8 cellular contexts compared by ENCODE assay signal in the genomic region with DNA sequence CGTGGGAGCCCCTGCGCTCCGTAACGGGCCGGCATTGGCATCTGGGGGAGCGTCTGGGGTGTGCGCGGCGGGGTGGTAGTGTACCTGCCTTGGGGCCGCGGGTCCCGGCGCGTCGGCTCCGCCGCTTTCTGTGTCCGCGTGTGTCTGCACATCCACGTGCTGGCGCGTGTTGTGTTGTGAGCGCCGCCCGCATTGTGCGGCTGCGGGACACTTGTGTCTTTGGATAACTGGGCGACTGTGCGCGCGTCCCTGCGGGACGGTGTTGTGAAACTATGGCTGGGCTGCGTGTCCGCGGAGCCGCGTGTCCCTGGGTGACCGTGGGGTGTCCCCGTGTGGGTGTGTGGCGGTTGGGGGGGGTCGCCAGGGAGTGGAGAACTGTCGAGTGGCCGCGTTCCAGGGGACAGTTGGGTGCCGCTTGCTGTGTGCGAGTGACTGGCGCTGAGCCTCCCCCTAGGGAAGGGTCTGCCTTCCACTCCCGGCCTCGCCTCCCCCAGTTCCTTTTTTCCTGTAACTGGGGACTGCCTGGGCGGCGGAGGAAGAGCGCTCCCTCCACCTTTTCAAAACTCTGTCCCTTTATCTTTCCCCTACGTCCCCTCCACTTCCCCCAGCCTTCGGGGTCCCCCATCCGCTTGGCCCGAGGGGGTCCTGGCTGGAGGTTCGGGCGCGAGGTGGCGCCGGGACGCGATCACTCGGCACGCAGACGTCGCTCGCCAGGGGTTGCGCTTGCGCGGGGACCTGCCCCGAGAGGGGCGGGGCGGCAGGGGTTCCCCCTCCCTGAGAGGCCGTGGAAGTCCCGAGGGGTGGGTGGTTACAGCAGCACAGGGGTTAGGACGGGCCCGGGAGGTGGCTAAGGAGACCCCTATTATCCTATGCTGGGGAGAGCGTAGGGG. TPM values are rescaled to one million over a fixed set of nuclear protein-coding genes. Genes with fewer than 3 reads are reported as not detected.
DNase-seq lines count a peak whose midpoint lies in the region; ATAC-seq, FAIRE-seq and TF ChIP-seq lines count a peak whose summit lies in the region.

No MANE protein-coding gene starts in this region.

- no peaks in the 10 kb centered on the region for H3K79me2 ChIP-seq in GM23338 (replicated peaks; ENCODE audit: insufficient read depth)
- peaks cover 45% of the 10 kb centered on the region for H3K79me2 ChIP-seq in astrocyte (ENCODE audit: insufficient read depth, low read length)
- no peaks in the 10 kb centered on the region for H3K79me2 ChIP-seq in smooth muscle cell (ENCODE audit: low read depth)

- H2AFZ ChIP-seq in GM23338 (no peak overlapping the region), astrocyte (ENCODE audit: low read depth, low read length) (peak overlapping the region; percentile 65), smooth muscle cell (ENCODE audit: low read depth) (no peak overlapping the region)

- ATAC-seq in GM23338, result peak; percentile 21

- H3K9ac ChIP-seq in astrocyte (ENCODE audit: low read length) (peak overlapping the region; percentile 56), iPS-18a (ENCODE audit: low read length) (no peak overlapping the region), smooth muscle cell (ENCODE audit: low read depth) (no peak overlapping the region)

- no peak overlapping the region for H3K27ac Mint-ChIP-seq in GM23338
- H3K27ac Mint-ChIP-seq in T-helper 1 cell treated with Interleukin-12 subunit alpha and Interleukin-12 subunit beta and Interleukin-4 antibody, amounts not matched to agents 30 μg/mL and 1 μg/mL, for 36 hours, result peak overlapping the region; percentile 73
- peak overlapping the region; percentile 66 for H3K27ac Mint-ChIP-seq in astrocyte (ENCODE audit: unreplicated experiment)

- TF ChIP-seq CTCF in GM23338 (conservative IDR thresholded peaks at IDR 0.05; ENCODE audit: low read depth in 2 of 2) (no peak; a peak in 1 of 4 replicates), astrocyte (IDR thresholded peaks at IDR 0.05; ENCODE audit: insufficient read depth, low read depth, low read length) (no peak), smooth muscle cell (IDR thresholded peaks at IDR 0.05; ENCODE audit: borderline replicate concordance, insufficient read depth, poor library complexity, severe bottlenecking) (no peak)

- H3K9me2 ChIP-seq in GM23338 (ENCODE audit: insufficient read depth), result no peaks in the 10 kb centered on the region

- H3K4me1 Mint-ChIP-seq in GM23338 (peaks cover 24% of the 10 kb centered on the region), astrocyte (ENCODE audit: low read depth, unreplicated experiment) (peaks cover 15% of the 10 kb centered on the region)
- H3K4me1 Mint-ChIP-seq in T-helper 1 cell treated with Interleukin-12 subunit alpha and Interleukin-12 subunit beta and Interleukin-4 antibody, amounts not matched to agents 30 μg/mL and 1 μg/mL, for 36 hours (ENCODE audit: low read depth), result peaks cover 27% of the 10 kb centered on the region

- H3K36me3 Mint-ChIP-seq in GM23338 (ENCODE audit: low read depth) (peaks cover 3% of the 10 kb centered on the region; the same call in 1 of the 3 replicates), astrocyte (ENCODE audit: low read depth, unreplicated experiment) (no peaks in the 10 kb centered on the region)
- no peaks in the 10 kb centered on the region for H3K36me3 Mint-ChIP-seq in T-helper 1 cell treated with Interleukin-12 subunit alpha and Interleukin-12 subunit beta and Interleukin-4 antibody, amounts not matched to agents 30 μg/mL and 1 μg/mL, for 36 hours (ENCODE audit: low read depth)

- no peak for FAIRE-seq in astrocyte (lab: Jason Lieb, UNC)

- H3K36me3 ChIP-seq in GM23338 (ENCODE audit: insufficient read depth) (no peaks in the 10 kb centered on the region), astrocyte (ENCODE audit: insufficient read depth, low read length) (no peaks in the 10 kb centered on the region), iPS-18a (ENCODE audit: control insufficient read depth, low read depth, low read length) (no peaks in the 10 kb centered on the region), smooth muscle cell (ENCODE audit: low read depth) (no peaks in the 10 kb centered on the region)

- H3K4me3 ChIP-seq in GM23338 (peak overlapping the region; percentile 45), astrocyte (ENCODE audit: insufficient read depth, low read depth, low read length) (peak overlapping the region; percentile 64), iPS-18a (ENCODE audit: low read length) (peak overlapping the region; percentile 6), smooth muscle cell (peak overlapping the region; percentile 58)

- peaks cover 95% of the 10 kb centered on the region for H3K27me3 ChIP-seq in GM23338 (ENCODE audit: insufficient read depth)
- H3K27me3 ChIP-seq in astrocyte (ENCODE audit: insufficient read depth, low read length), result no peaks in the 10 kb centered on the region
- H3K27me3 ChIP-seq in iPS-18a (ENCODE audit: control insufficient read depth, insufficient read depth, low read length), result peaks cover 95% of the 10 kb centered on the region
- H3K27me3 ChIP-seq in smooth muscle cell (ENCODE audit: low read depth), result peaks cover 46% of the 10 kb centered on the region

- H3K4me1 ChIP-seq in GM23338 (ENCODE audit: insufficient read depth) (peaks cover 2% of the 10 kb centered on the region; the same call in 1 of the 2 replicates), astrocyte (ENCODE audit: insufficient read depth, low read length) (peaks cover 19% of the 10 kb centered on the region), iPS-18a (ENCODE audit: control insufficient read depth, low read depth, low read length) (no peaks in the 10 kb centered on the region), smooth muscle cell (ENCODE audit: low read depth) (peaks cover 12% of the 10 kb centered on the region)

- 6% methylated on average over 59 of the region's 80 CpGs for WGBS in smooth muscle cell (ENCODE audit: low lambda C conversion rate)

- H3K4me2 ChIP-seq in GM23338 (peak overlapping the region; percentile 75), astrocyte (ENCODE audit: low read length) (peak overlapping the region; percentile 92), smooth muscle cell (peak overlapping the region; percentile 90)

- H3K9me3 Mint-ChIP-seq in GM23338 (peaks cover 2% of the 10 kb centered on the region; the same call in 1 of the 3 replicates), astrocyte (ENCODE audit: unreplicated experiment) (peaks cover 5% of the 10 kb centered on the region)
- no peaks in the 10 kb centered on the region for H3K9me3 Mint-ChIP-seq in T-helper 1 cell treated with Interleukin-12 subunit alpha and Interleukin-12 subunit beta and Interleukin-4 antibody, amounts not matched to agents 30 μg/mL and 1 μg/mL, for 36 hours

- H4K20me1 ChIP-seq in GM23338 (replicated peaks; ENCODE audit: insufficient read depth), result peaks cover 19% of the 10 kb centered on the region; the same call in 1 of the 2 replicates
- H4K20me1 ChIP-seq in astrocyte (ENCODE audit: insufficient read depth, low read length), result peaks cover 35% of the 10 kb centered on the region
- peaks cover 39% of the 10 kb centered on the region for H4K20me1 ChIP-seq in smooth muscle cell (ENCODE audit: low read depth)

- H3K27ac ChIP-seq in GM23338 (ENCODE audit: low read depth), result no peak overlapping the region
- H3K27ac ChIP-seq in astrocyte (ENCODE audit: low read depth, low read length), result no peak overlapping the region
- no peak overlapping the region for H3K27ac ChIP-seq in iPS-18a (ENCODE audit: low read length)
- no peak overlapping the region for H3K27ac ChIP-seq in smooth muscle cell (ENCODE audit: low read depth)

- H3K4me3 Mint-ChIP-seq in GM23338 (peak overlapping the region; percentile 66), astrocyte (ENCODE audit: unreplicated experiment) (peak overlapping the region; percentile 84)
- H3K4me3 Mint-ChIP-seq in T-helper 1 cell treated with Interleukin-12 subunit alpha and Interleukin-12 subunit beta and Interleukin-4 antibody, amounts not matched to agents 30 μg/mL and 1 μg/mL, for 36 hours, result peak overlapping the region; percentile 80

- H3K9me3 ChIP-seq in astrocyte (ENCODE audit: insufficient read depth, low read depth, low read length) (no peaks in the 10 kb centered on the region), iPS-18a (ENCODE audit: control insufficient read depth, low read depth, low read length) (no peaks in the 10 kb centered on the region), smooth muscle cell (replicated peaks; ENCODE audit: low read depth) (no peaks in the 10 kb centered on the region)

- H3K27me3 Mint-ChIP-seq in GM23338 (ENCODE audit: insufficient read depth, low read depth, poor library complexity) (peaks cover 88% of the 10 kb centered on the region), astrocyte (ENCODE audit: low read depth, unreplicated experiment) (peaks cover 57% of the 10 kb centered on the region)
- H3K27me3 Mint-ChIP-seq in T-helper 1 cell treated with Interleukin-12 subunit alpha and Interleukin-12 subunit beta and Interleukin-4 antibody, amounts not matched to agents 30 μg/mL and 1 μg/mL, for 36 hours (ENCODE audit: low read depth), result peaks cover 61% of the 10 kb centered on the region

- peak; percentile 46 to 47 for DNase-seq in AML-193 (lab: John Stamatoyannopoulos, UW)
- peak; percentile 57 for DNase-seq in GM23338 (ENCODE audit: low spot score)
- no peak for DNase-seq in astrocyte (ENCODE audit: low read depth)
- peak; percentile 29 for DNase-seq in smooth muscle cell (lab: John Stamatoyannopoulos, UW; ENCODE audit: unreplicated experiment)
- no peak for DNase-seq in NCI-H128 (lab: John Stamatoyannopoulos, UW; ENCODE audit: unreplicated experiment)
- DNase-seq in H4 (ENCODE audit: low spot score), result no peak

- H3F3A ChIP-seq in GM23338 (replicated peaks; ENCODE audit: low read depth) (peaks cover 9% of the 10 kb centered on the region; the same call in 1 of the 2 replicates), smooth muscle cell (ENCODE audit: low read depth) (peaks cover 17% of the 10 kb centered on the region)

TF ChIP-seq in GM23338, 12 proteins besides CTCF, POLR2A, EP300 and RAD21 (continues in another document):
- peak; percentile 53 for TF ChIP-seq EZH2phosphoT487 (IDR thresholded peaks at IDR 0.05; ENCODE audit: unreplicated experiment)

RNA-seq across cellular contexts. Expression of gene NFIC, which starts 5.6 kb away (rescaled TPM):
- total RNA-seq in GM23338 (2014; rRNA removed; shearing (Covaris generic)), result 0.58 and 1.3 TPM in 2 replicates
- polyA plus RNA-seq in GM23338 (2016; fragmentation: Nextera tagmentation; extraction: Ambion mirVana) (5.3 and 8.2 TPM in 2 replicates), smooth muscle cell (33.2 and 36.2 TPM in 2 replicates)
- total RNA-seq in astrocyte (38.3 and 49.8 TPM in 2 replicates), smooth muscle cell (7.9 and 8.6 TPM in 2 replicates)
- 19.8 and 20.0 TPM in 2 replicates for total RNA-seq in H4 (2014; rRNA removed; shearing (Covaris generic))

Comparison
In these comparisons a context has a peak if more than half of its experiments do, and no peak if none do; other contexts are left out.
1. DNase-seq: peak in AML-193 (2 of 2), GM23338 (single experiment) and smooth muscle cell (single experiment); none in astrocyte (single experiment), NCI-H128 (single experiment) and H4 (single experiment).
2. H3K4me3 ChIP-seq: peak in every context shown above with its lines; median percentile 64 in astrocyte; 58 in smooth muscle cell; 45 in GM23338; 6 in iPS-18a.
3. Peak in every context shown above with its lines, with median percentiles within 50 percentile points of each other: H3K4me2 ChIP-seq and H3K4me3 Mint-ChIP-seq.